1 cellular context compared by ENCODE assay signal in the genomic region with DNA sequence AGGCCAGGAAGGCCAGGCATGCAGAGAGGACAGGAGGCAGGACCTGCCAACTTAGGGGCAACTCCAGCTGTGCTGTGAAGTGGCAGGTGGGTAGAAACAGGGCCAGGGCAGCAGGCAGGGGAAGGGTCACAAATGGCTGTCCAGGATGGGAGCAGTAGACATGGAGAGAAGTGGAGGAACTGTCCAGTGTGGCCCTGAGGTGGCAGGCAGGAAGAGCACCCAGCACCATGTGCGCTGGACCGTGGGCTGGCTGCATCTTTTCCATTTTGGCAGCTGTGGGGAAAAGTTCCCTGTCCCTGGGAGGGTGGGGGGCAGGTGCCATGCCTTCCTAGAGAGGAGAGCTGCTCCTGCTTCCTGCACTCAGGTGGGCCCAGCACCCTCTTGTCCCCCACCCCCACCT.
TF ChIP-seq lines count a peak whose summit lies in the region.

No MANE protein-coding gene starts in this region.

TF ChIP-seq in GM23338, 12 proteins besides CTCF, POLR2A, EP300 and RAD21:
- TF ChIP-seq, protein P1, sequence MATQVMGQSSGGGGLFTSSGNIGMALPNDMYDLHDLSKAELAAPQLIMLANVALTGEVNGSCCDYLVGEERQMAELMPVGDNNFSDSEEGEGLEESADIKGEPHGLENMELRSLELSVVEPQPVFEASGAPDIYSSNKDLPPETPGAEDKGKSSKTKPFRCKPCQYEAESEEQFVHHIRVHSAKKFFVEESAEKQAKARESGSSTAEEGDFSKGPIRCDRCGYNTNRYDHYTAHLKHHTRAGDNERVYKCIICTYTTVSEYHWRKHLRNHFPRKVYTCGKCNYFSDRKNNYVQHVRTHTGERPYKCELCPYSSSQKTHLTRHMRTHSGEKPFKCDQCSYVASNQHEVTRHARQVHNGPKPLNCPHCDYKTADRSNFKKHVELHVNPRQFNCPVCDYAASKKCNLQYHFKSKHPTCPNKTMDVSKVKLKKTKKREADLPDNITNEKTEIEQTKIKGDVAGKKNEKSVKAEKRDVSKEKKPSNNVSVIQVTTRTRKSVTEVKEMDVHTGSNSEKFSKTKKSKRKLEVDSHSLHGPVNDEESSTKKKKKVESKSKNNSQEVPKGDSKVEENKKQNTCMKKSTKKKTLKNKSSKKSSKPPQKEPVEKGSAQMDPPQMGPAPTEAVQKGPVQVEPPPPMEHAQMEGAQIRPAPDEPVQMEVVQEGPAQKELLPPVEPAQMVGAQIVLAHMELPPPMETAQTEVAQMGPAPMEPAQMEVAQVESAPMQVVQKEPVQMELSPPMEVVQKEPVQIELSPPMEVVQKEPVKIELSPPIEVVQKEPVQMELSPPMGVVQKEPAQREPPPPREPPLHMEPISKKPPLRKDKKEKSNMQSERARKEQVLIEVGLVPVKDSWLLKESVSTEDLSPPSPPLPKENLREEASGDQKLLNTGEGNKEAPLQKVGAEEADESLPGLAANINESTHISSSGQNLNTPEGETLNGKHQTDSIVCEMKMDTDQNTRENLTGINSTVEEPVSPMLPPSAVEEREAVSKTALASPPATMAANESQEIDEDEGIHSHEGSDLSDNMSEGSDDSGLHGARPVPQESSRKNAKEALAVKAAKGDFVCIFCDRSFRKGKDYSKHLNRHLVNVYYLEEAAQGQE (IDR thresholded peaks at IDR 0.05; ENCODE audit: unreplicated experiment): no peak
- TF ChIP-seq NANOG (IDR thresholded peaks at IDR 0.05; ENCODE audit: borderline replicate concordance) (no peak), CREB1 (CRISPR knock-in tag; IDR thresholded peaks at IDR 0.05; ENCODE audit: low read depth) (no peak), EZH2phosphoT487 (IDR thresholded peaks at IDR 0.05; ENCODE audit: unreplicated experiment) (no peak)
